In the genomic region with DNA sequence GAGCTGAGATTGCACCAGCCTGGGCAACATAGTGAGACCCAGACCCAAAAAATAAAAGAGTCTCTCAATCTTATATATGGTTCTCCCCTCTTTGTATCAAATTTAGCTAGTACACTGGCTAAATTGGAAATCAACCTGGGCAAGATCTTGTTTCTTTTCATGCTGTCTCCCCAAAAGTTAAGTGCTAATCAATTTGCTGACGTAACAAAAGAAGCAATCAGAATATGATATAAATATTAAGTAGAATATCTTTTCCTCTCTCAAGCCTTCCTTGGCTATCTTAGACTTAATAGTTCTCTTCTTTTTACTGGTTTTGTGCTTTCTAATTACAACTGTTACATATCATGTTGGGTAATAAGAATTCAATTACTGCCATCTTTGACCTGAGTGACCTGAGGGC, we compare ENCODE assay signal across 5 cellular contexts.
"Had no signal": no experiment of that assay in that cellular context is flagged by ENCODE, and none has a peak within 500 bp of the region (broad histone marks: within the 10 kb centered on the region; RNA-seq: fewer than 3 reads in every experiment).

No MANE protein-coding gene starts in this region.

- FAIRE-seq: HTR-8/SVneo had no signal

- H3K27ac ChIP-seq: HL-60, KMS-11 had no signal

- DNase-seq: KBM-7, KG1 had no signal

- H3K9ac ChIP-seq: KMS-11 had no signal

- H3K4me2 ChIP-seq: KMS-11 had no signal
